Comparison of ENCODE assay signal across 1 cellular context in genomic region chr5:74966151-74967050, GRCh38.
TF ChIP-seq lines count a peak whose summit lies in the region.

No MANE protein-coding gene starts in this region.

TF ChIP-seq in GM23338, 12 proteins besides CTCF, POLR2A, EP300 and RAD21 (continued from another document):
- no peak for TF ChIP-seq ZNF462 (CRISPR knock-in tag; IDR thresholded peaks at IDR 0.05)
